13 cellular contexts compared by ENCODE assay signal in the genomic region with DNA sequence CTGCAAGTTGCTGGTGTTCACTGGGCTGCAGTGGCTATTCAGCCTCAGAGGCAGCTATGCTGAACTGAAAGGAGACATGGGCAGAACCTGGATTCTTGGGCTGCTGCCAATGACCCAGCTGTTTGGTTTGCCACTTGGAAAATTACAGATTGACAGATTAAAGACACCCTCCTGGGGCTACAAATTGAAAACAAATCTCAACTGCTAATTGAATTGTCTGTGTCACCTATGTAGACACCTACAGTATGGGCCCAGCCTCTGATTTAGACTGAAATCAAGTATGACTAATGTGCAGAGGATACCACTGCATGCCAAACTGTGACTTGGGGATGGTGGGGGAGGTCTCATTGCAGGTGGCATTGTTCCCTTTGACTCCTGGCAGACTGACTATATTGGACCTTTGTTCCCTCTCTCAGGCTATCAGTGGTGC. TPM values are rescaled to one million over a fixed set of nuclear protein-coding genes. Genes with fewer than 3 reads are reported as not detected.
DNase-seq lines count a peak whose midpoint lies in the region; ATAC-seq and TF ChIP-seq lines count a peak whose summit lies in the region.
"Had no signal": no experiment of that assay in that cellular context is flagged by ENCODE, and none has a peak within 500 bp of the region (broad histone marks: within the 10 kb centered on the region; RNA-seq: fewer than 3 reads in every experiment).

No MANE protein-coding gene starts in this region.

- H3K4me3 ChIP-seq in thyroid gland (replicated peaks in 1 of 3), result no peak overlapping the region
- H3K4me3 ChIP-seq: skin epidermis had no signal

- TF ChIP-seq CTCF in foreskin keratinocyte (conservative IDR thresholded peaks at IDR 0.05) (no peak), thyroid gland (IDR thresholded peaks at IDR 0.05) (no peak)

- H3K27ac ChIP-seq in foreskin keratinocyte (no peak overlapping the region), thyroid gland (peak overlapping the region in 2 of 3 donors; percentile 24 to 70)
- H3K27ac ChIP-seq: skin epidermis had no signal

- ATAC-seq in Right ventricle myocardium superior (ENCODE audit: poor library complexity), result peak; percentile 49
- ATAC-seq in Right ventricle myocardium inferior, result no peak
- peak; percentile 50 for ATAC-seq in foreskin keratinocyte
- ATAC-seq in GM19395 (IDR thresholded peaks at IDR 0.05; ENCODE audit: unreplicated experiment), result no peak

- no peaks in the 10 kb centered on the region for H3K36me3 ChIP-seq in thyroid gland

- DNase-seq in Right ventricle myocardium superior (peak; percentile 48), Right ventricle myocardium inferior (ENCODE audit: missing footprints) (no peak), NCI-H524 (lab: John Stamatoyannopoulos, UW) (peak; percentile 30 to 75), foreskin keratinocyte (no peak), thyroid gland (peak; percentile 85 to 89), NCI-H1436 (lab: John Stamatoyannopoulos, UW) (no peak)
- DNase-seq in stimulated activated naive CD4-positive, alpha-beta T cell treated with Interleukin-2 at 50 U/mL for 16 hours (lab: John Stamatoyannopoulos, UW), result no peak
- DNase-seq: DND-41, H9, NCI-H1436 treated with DMSO at 0.1 percent for 48 hours, SW 1271 had no signal

- no peaks in the 10 kb centered on the region for H3K27me3 ChIP-seq in foreskin keratinocyte
- H3K27me3 ChIP-seq in thyroid gland, result no peaks in the 10 kb centered on the region

- no peaks in the 10 kb centered on the region for H3K9me3 ChIP-seq in thyroid gland

- intact Hi-C loops in Right ventricle myocardium superior (cut with DNase I) (no loop called here), Right ventricle myocardium inferior (cut with DNase I) (loop anchor here (5.0 kb wide), 1 partner anchor 45 kb away; the partner anchor contains the start of gene ITSN2), thyroid gland (cut with DNase I) (no loop called here)

- peaks cover 8% of the 10 kb centered on the region for H3K4me1 ChIP-seq in foreskin keratinocyte
- H3K4me1 ChIP-seq in thyroid gland, result peaks cover 35 to 51% of the 10 kb centered on the region in 2 donors

- TF ChIP-seq POLR2A in thyroid gland (IDR thresholded peaks at IDR 0.05), result no peak

RNA-seq across cellular contexts. Expression of gene ITSN2, which starts 42.8 kb away (rescaled TPM):
- 41.2 TPM for total RNA-seq in Right ventricle myocardium superior
- 41.3 TPM for total RNA-seq in Right ventricle myocardium inferior
- total RNA-seq in foreskin keratinocyte, result 23.6 and 24.0 TPM in 2 replicates
- polyA plus RNA-seq in foreskin keratinocyte, result 6.8 and 7.5 TPM in 2 replicates
- 100 to 1,000 TPM; 107 to 198 (median 116) TPM for total RNA-seq in thyroid gland

Comparison
In these comparisons a context has a peak if more than half of its experiments do, and no peak if none do; other contexts are left out.
1. ATAC-seq: peak in Right ventricle myocardium superior (single experiment) and foreskin keratinocyte (single experiment); none in Right ventricle myocardium inferior (single experiment) and GM19395 (single experiment).
2. DNase-seq: peak in Right ventricle myocardium superior (single experiment), NCI-H524 (2 of 2) and thyroid gland (2 of 2); none in Right ventricle myocardium inferior (single experiment), foreskin keratinocyte (0 of 2), NCI-H1436 (single experiment) and stimulated activated naive CD4-positive, alpha-beta T cell treated with Interleukin-2 at 50 U/mL for 16 hours (single experiment).